In the genomic region with DNA sequence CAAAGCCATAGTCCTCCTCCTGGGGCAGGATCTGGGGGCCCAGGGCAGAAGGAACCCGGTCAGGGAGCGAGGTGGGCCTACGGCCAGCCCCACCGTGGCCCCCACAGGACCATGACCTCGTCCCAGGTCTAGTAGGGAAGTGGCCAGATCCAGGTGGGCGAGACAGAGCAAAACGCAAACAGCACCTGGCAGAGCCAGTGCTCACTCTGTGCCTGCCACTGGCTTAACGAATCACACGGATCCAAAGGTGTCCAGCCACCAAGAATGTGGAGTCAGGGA, we compare ENCODE assay signal across 13 cellular contexts.
DNase-seq lines count a peak whose midpoint lies in the region; ATAC-seq and TF ChIP-seq lines count a peak whose summit lies in the region.
"Had no signal": no experiment of that assay in that cellular context is flagged by ENCODE, and none has a peak within 500 bp of the region (broad histone marks: within the 10 kb centered on the region; RNA-seq: fewer than 3 reads in every experiment).

No MANE protein-coding gene starts in this region.

- no peaks in the 10 kb centered on the region for H3K9me3 ChIP-seq in body of pancreas

- TF ChIP-seq CTCF in body of pancreas (IDR thresholded peaks at IDR 0.05): no peak
- TF ChIP-seq CTCF in natural killer cell (IDR thresholded peaks at IDR 0.05): no peak

- H3K27me3 Mint-ChIP-seq in stimulated activated naive CD8-positive, alpha-beta T cell treated with anti-CD3 and anti-CD28 coated beads, Interleukin-15, Interleukin-2, amounts not matched to agents 100 ng/mL and 50 ng/mL, for 24 hours: no peaks in the 10 kb centered on the region
- no peaks in the 10 kb centered on the region for H3K27me3 Mint-ChIP-seq in natural killer cell (ENCODE audit: low read depth in 2 of 2)
- no peaks in the 10 kb centered on the region for H3K27me3 Mint-ChIP-seq in activated CD4-positive, alpha-beta memory T cell treated with anti-CD3 and anti-CD28 coated beads for 36 hours
- H3K27me3 Mint-ChIP-seq: activated CD8-positive, alpha-beta memory T cell treated with anti-CD3 and anti-CD28 coated beads, Interleukin-2, amount 10 ng/mL, durations not matched to agents 7 days and 5 days had no signal

- no peak overlapping the region for H3K27ac ChIP-seq in body of pancreas
- H3K27ac ChIP-seq: GM23248, left ventricle myocardium inferior had no signal

- no peak overlapping the region for H3K4me3 ChIP-seq in body of pancreas
- H3K4me3 ChIP-seq: GM23248, left ventricle myocardium inferior, spleen had no signal

- CTCF ChIA-PET in activated CD4-positive, alpha-beta memory T cell treated with anti-CD3 and anti-CD28 coated beads for 36 hours (lab: Charles Lee): interaction anchor here (0.8 to 5.5 kb wide), 53 partner anchors 9 to 380 kb away, joined by 3 to 171 read pairs (median 5); partner anchors contain the start of gene PREX1

- no peak for ATAC-seq in stimulated activated naive CD8-positive, alpha-beta T cell treated with anti-CD3 and anti-CD28 coated beads, Interleukin-15, Interleukin-2, amounts not matched to agents 100 U/mL and 50 U/mL, for 24 hours
- peak; percentile 7 for ATAC-seq in body of pancreas
- no peak for ATAC-seq in natural killer cell
- ATAC-seq in esophagus mucosa: no peak
- ATAC-seq in HG02840 (IDR thresholded peaks at IDR 0.05; ENCODE audit: low FRiP score, unreplicated experiment): no peak

- no peak for DNase-seq in stimulated activated naive CD8-positive, alpha-beta T cell treated with anti-CD3 and anti-CD28 coated beads, Interleukin-15, Interleukin-2, amounts not matched to agents 100 U/mL and 50 U/mL, for 24 hours
- DNase-seq in body of pancreas (no peak), natural killer cell (no peak)
- no peak for DNase-seq in activated CD8-positive, alpha-beta memory T cell treated with anti-CD3 and anti-CD28 coated beads for 24 hours
- no peak for DNase-seq in activated CD4-positive, alpha-beta memory T cell treated with anti-CD3 and anti-CD28 coated beads for 36 hours
- DNase-seq: activated gamma-delta T cell had no signal

- H3K27ac Mint-ChIP-seq in stimulated activated naive CD8-positive, alpha-beta T cell treated with anti-CD3 and anti-CD28 coated beads, Interleukin-15, Interleukin-2, amounts not matched to agents 100 ng/mL and 50 ng/mL, for 24 hours: peak overlapping the region; percentile 76
- peak overlapping the region; percentile 79 to 83 for H3K27ac Mint-ChIP-seq in natural killer cell
- H3K27ac Mint-ChIP-seq in activated CD4-positive, alpha-beta memory T cell treated with anti-CD3 and anti-CD28 coated beads for 36 hours: no peak overlapping the region

- H3K4me1 Mint-ChIP-seq in stimulated activated naive CD8-positive, alpha-beta T cell treated with anti-CD3 and anti-CD28 coated beads, Interleukin-15, Interleukin-2, amounts not matched to agents 100 ng/mL and 50 ng/mL, for 24 hours (ENCODE audit: low read depth): no peaks in the 10 kb centered on the region
- H3K4me1 Mint-ChIP-seq in natural killer cell: peaks cover 47 to 63% of the 10 kb centered on the region in 2 donors
- peaks cover 1% of the 10 kb centered on the region for H3K4me1 Mint-ChIP-seq in activated CD4-positive, alpha-beta memory T cell treated with anti-CD3 and anti-CD28 coated beads for 36 hours (ENCODE audit: low read depth)

- WGBS in body of pancreas, 2 donors: 71% methylated on average over 9 of the region's 9 CpGs; no CpG with 5 or more reads in 1 of the 2 donors

- peaks cover 57% of the 10 kb centered on the region for H3K36me3 Mint-ChIP-seq in stimulated activated naive CD8-positive, alpha-beta T cell treated with anti-CD3 and anti-CD28 coated beads, Interleukin-15, Interleukin-2, amounts not matched to agents 100 ng/mL and 50 ng/mL, for 24 hours (ENCODE audit: low read depth)
- peaks cover 10% of the 10 kb centered on the region for H3K36me3 Mint-ChIP-seq in natural killer cell
- peaks cover 62% of the 10 kb centered on the region for H3K36me3 Mint-ChIP-seq in activated CD4-positive, alpha-beta memory T cell treated with anti-CD3 and anti-CD28 coated beads for 36 hours

- intact Hi-C loops in body of pancreas (cut with DNase I) (no loop called here), natural killer cell (cut with micrococcal nuclease) (loop anchor here (5.0 kb wide), 3 partner anchors 59 to 164 kb away; no protein-coding TSS in a partner anchor)
- intact Hi-C loops in activated CD4-positive, alpha-beta memory T cell treated with anti-CD3 and anti-CD28 coated beads for 36 hours (cut with micrococcal nuclease): loop anchor here (5.0 kb wide), 1 partner anchor 159 kb away; no protein-coding TSS in a partner anchor

- no peaks in the 10 kb centered on the region for H3K9me3 Mint-ChIP-seq in stimulated activated naive CD8-positive, alpha-beta T cell treated with anti-CD3 and anti-CD28 coated beads, Interleukin-15, Interleukin-2, amounts not matched to agents 100 ng/mL and 50 ng/mL, for 24 hours
- H3K9me3 Mint-ChIP-seq in natural killer cell: no peaks in the 10 kb centered on the region
- peaks cover 4% of the 10 kb centered on the region for H3K9me3 Mint-ChIP-seq in activated CD4-positive, alpha-beta memory T cell treated with anti-CD3 and anti-CD28 coated beads for 36 hours

- H3K27me3 ChIP-seq in body of pancreas: peaks cover 0 to 4% of the 10 kb centered on the region in 2 donors
- H3K27me3 ChIP-seq: spleen had no signal

- peaks cover 14% of the 10 kb centered on the region for H3K4me1 ChIP-seq in body of pancreas

- H3K36me3 ChIP-seq in body of pancreas (replicated peaks in 1 of 2; ENCODE audit: insufficient read depth in 1 of 2, low read depth in 2 of 2): no peaks in the 10 kb centered on the region

- POLR2A ChIA-PET in activated CD4-positive, alpha-beta memory T cell treated with anti-CD3 and anti-CD28 coated beads for 36 hours (lab: Charles Lee): interaction anchor here (1.3 kb wide), 1 partner anchor 246 kb away, joined by 4 read pairs; no protein-coding TSS in a partner anchor

- no peak for TF ChIP-seq POLR2A in body of pancreas (IDR thresholded peaks at IDR 0.05)

- no peak overlapping the region for H3K4me3 Mint-ChIP-seq in stimulated activated naive CD8-positive, alpha-beta T cell treated with anti-CD3 and anti-CD28 coated beads, Interleukin-15, Interleukin-2, amounts not matched to agents 100 ng/mL and 50 ng/mL, for 24 hours
- no peak overlapping the region for H3K4me3 Mint-ChIP-seq in natural killer cell
- H3K4me3 Mint-ChIP-seq in activated CD4-positive, alpha-beta memory T cell treated with anti-CD3 and anti-CD28 coated beads for 36 hours: no peak overlapping the region
- H3K4me3 Mint-ChIP-seq: activated CD8-positive, alpha-beta memory T cell treated with anti-CD3 and anti-CD28 coated beads, Interleukin-2, amount 10 ng/mL, durations not matched to agents 7 days and 5 days had no signal
